ENCODE assay signal across 12 cellular contexts in genomic region chr6:52992980-52993379, GRCh38. TPM values are rescaled to one million over a fixed set of nuclear protein-coding genes. Genes with fewer than 3 reads are reported as not detected.
DNase-seq lines count a peak whose midpoint lies in the region; ATAC-seq and TF ChIP-seq lines count a peak whose summit lies in the region.
"Had no signal": no experiment of that assay in that cellular context is flagged by ENCODE, and none has a peak within 500 bp of the region (broad histone marks: within the 10 kb centered on the region; RNA-seq: fewer than 3 reads in every experiment).

No MANE protein-coding gene starts in this region.

- H3K27ac ChIP-seq in AG04450 (ENCODE audit: low read depth, low read length) (no peak overlapping the region), caudate nucleus (ENCODE audit: low read depth, low read length) (peak overlapping the region; percentile 97)
- H3K27ac ChIP-seq in naive thymus-derived CD4-positive, alpha-beta T cell (ENCODE audit: low read depth, low read length): no peak overlapping the region
- H3K27ac ChIP-seq in CD8-positive, alpha-beta T cell (ENCODE audit: low read depth, low read length): no peak overlapping the region

- peak overlapping the region; percentile 81 for H3K4me3 ChIP-seq in AG04450 (ENCODE audit: low read depth, low read length)
- H3K4me3 ChIP-seq in naive thymus-derived CD4-positive, alpha-beta T cell (ENCODE audit: low read length): no peak overlapping the region
- no peak overlapping the region for H3K4me3 ChIP-seq in CD8-positive, alpha-beta T cell (ENCODE audit: low read depth, low read length)

- H3K4me1 ChIP-seq in naive thymus-derived CD4-positive, alpha-beta T cell (ENCODE audit: control insufficient read depth in 2 of 2, insufficient read depth in 2 of 2, low read length in 2 of 2): peaks cover 4 to 5% of the 10 kb centered on the region in 2 donors
- peaks cover 6% of the 10 kb centered on the region for H3K4me1 ChIP-seq in CD8-positive, alpha-beta T cell (ENCODE audit: insufficient read depth, low read length)

- no peak for TF ChIP-seq CTCF in AG04450 (IDR thresholded peaks at IDR 0.05; ENCODE audit: low read depth, low read length)
- TF ChIP-seq CTCF in HFFc6 (IDR thresholded peaks at IDR 0.05): no peak
- no peak for TF ChIP-seq CTCF in nephron (IDR thresholded peaks at IDR 0.05; ENCODE audit: unreplicated experiment in 3 of 3)
- TF ChIP-seq CTCF in CD8-positive, alpha-beta T cell (IDR thresholded peaks at IDR 0.05): no peak

- H3K27me3 Mint-ChIP-seq in HFFc6 (ENCODE audit: insufficient read depth) (peaks cover 10% of the 10 kb centered on the region), nephron (ENCODE audit: low read depth) (peaks cover 5% of the 10 kb centered on the region)
- peaks cover 0 to 14% (median 9%) of the 10 kb centered on the region in 5 donors for H3K27me3 Mint-ChIP-seq in naive thymus-derived CD4-positive, alpha-beta T cell
- peaks cover 20% of the 10 kb centered on the region for H3K27me3 Mint-ChIP-seq in CD8-positive, alpha-beta T cell (ENCODE audit: low read depth)

- H3K27ac Mint-ChIP-seq in HFFc6: peak overlapping the region; percentile 98
- peak overlapping the region; percentile 98 to 99 (median 99) for H3K27ac Mint-ChIP-seq in nephron
- no peak overlapping the region for H3K27ac Mint-ChIP-seq in naive thymus-derived CD4-positive, alpha-beta T cell
- no peak overlapping the region for H3K27ac Mint-ChIP-seq in CD8-positive, alpha-beta T cell

- H3K36me3 ChIP-seq in naive thymus-derived CD4-positive, alpha-beta T cell (ENCODE audit: control insufficient read depth in 2 of 3, insufficient read depth in 3 of 3, low read length in 3 of 3): peaks cover 0 to 4% (median 0%) of the 10 kb centered on the region in 3 experiments
- no peaks in the 10 kb centered on the region for H3K36me3 ChIP-seq in CD8-positive, alpha-beta T cell (ENCODE audit: insufficient read depth, low read length)

- intact Hi-C loops in naive thymus-derived CD4-positive, alpha-beta T cell (cut with micrococcal nuclease): loop anchor here (10.0 kb wide), 4 partner anchors 492 to 802 kb away; partner anchors contain the start of gene LRRC1 (in 1 of the 2)
- intact Hi-C loops in CD8-positive, alpha-beta T cell (cut with DNase I, micrococcal nuclease): loop anchor here (5.0 to 10.0 kb wide), 3 partner anchors 554 to 802 kb away; partner anchors contain the start of genes GCLC (in 1 of the 2) and LRRC1 (in 1 of the 2)

- no peaks in the 10 kb centered on the region for H3K27me3 ChIP-seq in AG04450 (ENCODE audit: control insufficient read depth, insufficient read depth, low read length)
- no peaks in the 10 kb centered on the region for H3K27me3 ChIP-seq in naive thymus-derived CD4-positive, alpha-beta T cell (ENCODE audit: control insufficient read depth in 2 of 2, insufficient read depth in 2 of 2, low read length in 2 of 2)
- no peaks in the 10 kb centered on the region for H3K27me3 ChIP-seq in CD8-positive, alpha-beta T cell (ENCODE audit: insufficient read depth, low read length)

- DNase-seq in AG04450 (ENCODE audit: low read depth, low spot score): no peak
- DNase-seq in HFFc6: peak; percentile 28
- no peak for DNase-seq in caudate nucleus (lab: John Stamatoyannopoulos, UW)
- no peak for DNase-seq in naive thymus-derived CD4-positive, alpha-beta T cell
- no peak for DNase-seq in CD8-positive, alpha-beta T cell
- DNase-seq: DND-41, NCI-H2081 treated with DMSO at 0.1 percent for 48 hours, T-helper 2 cell had no signal

- POLR2A ChIA-PET in AG04450 (lab: Yijun Ruan, JAX): interaction anchor here (0.6 kb wide), 2 partner anchors 16 to 75 kb away, joined by 3 to 7 read pairs; no protein-coding TSS in a partner anchor
- POLR2A ChIA-PET in naive thymus-derived CD4-positive, alpha-beta T cell (lab: Charles Lee): no interaction called here
- POLR2A ChIA-PET in CD8-positive, alpha-beta T cell (lab: Charles Lee): interaction anchor here (2.7 kb wide), 1 partner anchor 9 kb away, joined by 11 read pairs; no protein-coding TSS in a partner anchor

- ATAC-seq in GM21360 (IDR thresholded peaks at IDR 0.05; ENCODE audit: unreplicated experiment): no peak
- no peak for ATAC-seq in naive thymus-derived CD4-positive, alpha-beta T cell
- no peak for ATAC-seq in GM18520 (IDR thresholded peaks at IDR 0.05; ENCODE audit: unreplicated experiment)
- no peak for ATAC-seq in CD8-positive, alpha-beta T cell
- ATAC-seq: activated naive CD4-positive, alpha-beta T cell treated with anti-CD3 and anti-CD28 coated beads, Interleukin-2, amount 50 U/mL, for 72 hours had no signal

- H3K9me3 Mint-ChIP-seq in HFFc6 (peaks cover 6% of the 10 kb centered on the region), nephron (no peaks in the 10 kb centered on the region)
- H3K9me3 Mint-ChIP-seq in naive thymus-derived CD4-positive, alpha-beta T cell: peaks cover 0 to 11% (median 0%) of the 10 kb centered on the region in 11 donors
- H3K9me3 Mint-ChIP-seq in CD8-positive, alpha-beta T cell: no peaks in the 10 kb centered on the region
- H3K9me3 Mint-ChIP-seq: activated naive CD4-positive, alpha-beta T cell treated with anti-CD3 and anti-CD28 coated beads, Interleukin-2, amount 50 U/mL, for 72 hours had no signal

- H3K4me3 Mint-ChIP-seq in HFFc6 (peak overlapping the region; percentile 99), nephron (peak overlapping the region; percentile 93 to 98 (median 95))
- peak overlapping the region in 1 of 10 donors; percentile 14 for H3K4me3 Mint-ChIP-seq in naive thymus-derived CD4-positive, alpha-beta T cell
- H3K4me3 Mint-ChIP-seq in CD8-positive, alpha-beta T cell: no peak overlapping the region

- CTCF ChIA-PET in AG04450 (lab: Charles Lee): interaction anchor here (1.2 to 3.9 kb wide), 8 partner anchors 9 to 491 kb away, joined by 3 to 45 read pairs (median 14); partner anchors contain the start of gene FBXO9
- CTCF ChIA-PET in naive thymus-derived CD4-positive, alpha-beta T cell (lab: Charles Lee): interaction anchor here (0.9 kb wide), 1 partner anchor 9 kb away, joined by 3 read pairs; no protein-coding TSS in a partner anchor
- CTCF ChIA-PET in CD8-positive, alpha-beta T cell (lab: Charles Lee): no interaction called here

- H3K36me3 Mint-ChIP-seq in HFFc6 (ENCODE audit: low read depth) (peaks cover 24% of the 10 kb centered on the region), nephron (ENCODE audit: low read depth) (peaks cover 39% of the 10 kb centered on the region)
- peaks cover 0 to 9% (median 3%) of the 10 kb centered on the region in 5 donors for H3K36me3 Mint-ChIP-seq in naive thymus-derived CD4-positive, alpha-beta T cell
- peaks cover 5% of the 10 kb centered on the region for H3K36me3 Mint-ChIP-seq in CD8-positive, alpha-beta T cell

- H3K4me1 Mint-ChIP-seq in HFFc6 (ENCODE audit: low read depth): peaks cover 58% of the 10 kb centered on the region
- H3K4me1 Mint-ChIP-seq in nephron: peaks cover 23% of the 10 kb centered on the region
- H3K4me1 Mint-ChIP-seq in naive thymus-derived CD4-positive, alpha-beta T cell: peaks cover 8 to 42% (median 25%) of the 10 kb centered on the region in 7 donors
- H3K4me1 Mint-ChIP-seq in CD8-positive, alpha-beta T cell (ENCODE audit: low read depth): peaks cover 22% of the 10 kb centered on the region

- no peaks in the 10 kb centered on the region for H3K9me3 ChIP-seq in AG04450 (ENCODE audit: control insufficient read depth, insufficient read depth, low read length)
- no peaks in the 10 kb centered on the region for H3K9me3 ChIP-seq in naive thymus-derived CD4-positive, alpha-beta T cell (ENCODE audit: control insufficient read depth in 2 of 3, low read length in 3 of 3)
- H3K9me3 ChIP-seq in CD8-positive, alpha-beta T cell (ENCODE audit: low read length): no peaks in the 10 kb centered on the region

RNA-seq across cellular contexts. Expression of gene GSTA4, which starts 2.1 kb away (rescaled TPM):
- polyA plus RNA-seq in AG04450 (2011; rRNA removed): 60.2 and 76.7 TPM in 2 replicates
- 11.0 and 15.0 TPM in 2 replicates for polyA minus RNA-seq in AG04450 (2011; rRNA and poly(A)+ RNA removed)
- total RNA-seq in HFFc6 (2021; fragmentation: NEBNext Ultra II Directional; extraction: Animal tissue kit (Norgen Biotek cat#: 25700)): 10 to 100 TPM; 15.5 to 21.2 (median 19.7) TPM
- 1 to 10 TPM in 2 of 5 experiments, under 1 TPM in 2, not detected in 1; 0.34 to 3.3 (median 1.6) TPM for total RNA-seq in naive thymus-derived CD4-positive, alpha-beta T cell
- under 1 TPM; 0.31 to 0.97 TPM for polyA plus RNA-seq in naive thymus-derived CD4-positive, alpha-beta T cell
- total RNA-seq in CD8-positive, alpha-beta T cell: under 1 TPM in 1 of 2 experiments, not detected in 1; 0.92 TPM

Comparison
In these comparisons a context has a peak if more than half of its experiments do, and no peak if none do; other contexts are left out.
1. H3K27ac Mint-ChIP-seq: peak in HFFc6 (single experiment) and nephron (3 of 3); none in naive thymus-derived CD4-positive, alpha-beta T cell (0 of 9) and CD8-positive, alpha-beta T cell (single experiment).